In genomic region chr1:113980120-113980519, GRCh38 we compare ENCODE assay signal across 12 cellular contexts. TPM values are rescaled to one million over a fixed set of nuclear protein-coding genes. Genes with fewer than 3 reads are reported as not detected.
A peak's percentile ranks its signal among the peaks of the same experiment; 100 is the strongest.
DNase-seq lines count a peak whose midpoint lies in the region; ATAC-seq and TF ChIP-seq lines count a peak whose summit lies in the region.
"Had no signal": no experiment of that assay in that cellular context is flagged by ENCODE, and none has a peak within 500 bp of the region (broad histone marks: within the 10 kb centered on the region; RNA-seq: fewer than 3 reads in every experiment).

No MANE protein-coding gene starts in this region.

- H3K27me3 ChIP-seq in tibial nerve = no peaks in the 10 kb centered on the region

- peak overlapping the region; percentile 8 to 47 (median 25) for H3K4me3 ChIP-seq in tibial nerve

- DNase-seq in NCI-H345 (lab: John Stamatoyannopoulos, UW) (peak; percentile 26), NCI-H345 treated with DMSO at 0.1 percent for 48 hours (lab: John Stamatoyannopoulos, UW; ENCODE audit: unreplicated experiment) (no peak), medulla oblongata (ENCODE audit: extremely low spot score) (peak; percentile 27), tibial nerve (ENCODE audit: low spot score in 2 of 2) (peak; percentile 52 to 61), DMS153 (lab: John Stamatoyannopoulos, UW) (no peak)
- DNase-seq: activated CD4-positive, alpha-beta T cell treated with anti-CD3 and anti-CD28 coated beads for 48 hours; AML-193; effector memory CD4-positive, alpha-beta T cell; small intestine had no signal

- no peak for TF ChIP-seq POLR2A in tibial nerve (IDR thresholded peaks at IDR 0.05)

- H3K27ac ChIP-seq in cingulate gyrus (ENCODE audit: low read depth, low read length) (peak overlapping the region; percentile 65), tibial nerve (peak overlapping the region in 3 of 4 donors; percentile 48 to 70 (median 66))

- peaks cover 0 to 98% (median 25%) of the 10 kb centered on the region in 4 donors for H3K4me1 ChIP-seq in tibial nerve

- ATAC-seq in HG02852 (IDR thresholded peaks at IDR 0.05; ENCODE audit: unreplicated experiment) (no peak), GM18870 (IDR thresholded peaks at IDR 0.05; ENCODE audit: unreplicated experiment) (no peak)

- WGBS in tibial nerve, 2 donors = 36 to 53% methylated on average over 10 of the region's 10 CpGs

- no peaks in the 10 kb centered on the region for H3K9me3 ChIP-seq in tibial nerve

- no peaks in the 10 kb centered on the region for H3K36me3 ChIP-seq in tibial nerve

- no peak for TF ChIP-seq EP300 in tibial nerve (IDR thresholded peaks at IDR 0.05)

- no peak for TF ChIP-seq CTCF in tibial nerve (IDR thresholded peaks at IDR 0.05)

RNA-seq across cellular contexts. Expression of gene OLFML3, which starts 0.8 kb away (rescaled TPM):
- total RNA-seq in tibial nerve = 100 to 1,000 TPM in 1 of 4 donors, 10 to 100 TPM in 3; 19.2 to 168 (median 50.0) TPM

RNA-seq across cellular contexts. Expression of gene HIPK1, which starts 51.0 kb away (rescaled TPM):
- 10 to 100 TPM; 42.3 to 63.4 (median 53.0) TPM for total RNA-seq in tibial nerve

Comparison
In these comparisons a context has a peak if more than half of its experiments do, and no peak if none do; other contexts are left out.
1. DNase-seq: peak in NCI-H345 (single experiment), medulla oblongata (single experiment) and tibial nerve (2 of 2); none in NCI-H345 treated with DMSO at 0.1 percent for 48 hours (single experiment) and DMS153 (single experiment).